8 cellular contexts compared by ENCODE assay signal in the genomic region with DNA sequence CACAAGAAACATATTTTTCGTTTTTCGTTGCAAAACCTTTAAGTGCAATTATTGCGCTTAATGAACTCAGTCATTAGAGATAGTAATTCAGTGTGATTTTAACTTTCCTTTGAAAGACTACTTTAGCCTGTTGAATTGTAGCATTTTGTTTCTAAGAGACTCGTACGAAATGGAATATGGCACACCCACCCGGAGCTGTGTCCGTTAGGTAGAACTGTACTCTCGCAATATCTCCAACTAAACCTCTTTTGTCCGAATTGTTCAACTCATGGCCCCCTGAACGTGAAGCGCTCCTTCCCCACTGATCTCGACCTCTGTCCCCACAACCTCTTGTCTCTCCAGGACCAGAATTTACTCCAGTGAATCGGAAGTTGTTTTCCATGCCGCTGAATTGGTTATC. TPM values are rescaled to one million over a fixed set of nuclear protein-coding genes. Genes with fewer than 3 reads are reported as not detected.
DNase-seq lines count a peak whose midpoint lies in the region; ATAC-seq, FAIRE-seq and TF ChIP-seq lines count a peak whose summit lies in the region.

No MANE protein-coding gene starts in this region.

- WGBS in A549 (ENCODE audit: missing lambda C conversion rate), result under 1% methylated on average over 14 of the region's 14 CpGs
- no CpG with 5 or more reads among the region's 14 CpGs for WGBS in iPS DF 6.9 (ENCODE audit: insufficient coverage, insufficient read length)

- peak overlapping the region; percentile 92 to 97 for H3K27ac ChIP-seq in A549
- H3K27ac ChIP-seq in astrocyte (ENCODE audit: low read depth, low read length), result peak overlapping the region; percentile 98
- no peak overlapping the region for H3K27ac ChIP-seq in iPS DF 6.9 (ENCODE audit: low read length)

- intact Hi-C loops in sciatic nerve (cut with DNase I), result no loop called here

- peaks cover 4% of the 10 kb centered on the region for H3K36me3 Mint-ChIP-seq in astrocyte (ENCODE audit: low read depth, unreplicated experiment)

- ATAC-seq in A549 (peak; percentile 44 to 48; a peak in 5 of 6 replicates), sciatic nerve (peak; percentile 16)

- peak overlapping the region; percentile 72 for H3K4me3 ChIP-seq in A549
- H3K4me3 ChIP-seq in NT2/D1 (ENCODE audit: insufficient read length, low read depth), result peak overlapping the region; percentile 90
- peak overlapping the region; percentile 98 for H3K4me3 ChIP-seq in astrocyte (ENCODE audit: insufficient read depth, low read depth, low read length)
- H3K4me3 ChIP-seq in iPS DF 6.9 (ENCODE audit: low read length), result peak overlapping the region; percentile 57

- peaks cover 37% of the 10 kb centered on the region for H4K20me1 ChIP-seq in astrocyte (ENCODE audit: insufficient read depth, low read length)

- no peak for TF ChIP-seq CTCF in A549 (IDR thresholded peaks at IDR 0.05)
- no peak for TF ChIP-seq CTCF in GM10248 (IDR thresholded peaks at IDR 0.05; ENCODE audit: control extremely low read depth, extremely low read depth, low read depth, missing control alignments)
- TF ChIP-seq CTCF in astrocyte (IDR thresholded peaks at IDR 0.05; ENCODE audit: insufficient read depth, low read depth, low read length), result no peak
- no peak for TF ChIP-seq CTCF in D721Med (IDR thresholded peaks at IDR 0.05; ENCODE audit: insufficient read depth, missing control alignments)

- peak overlapping the region; percentile 95 for H2AFZ ChIP-seq in astrocyte (ENCODE audit: low read depth, low read length)

- CTCF ChIA-PET in A549 (lab: Yijun Ruan, JAX) (interaction anchor here (0.5 to 1.4 kb wide), 4 partner anchors 29 to 235 kb away, joined by 3 to 5 read pairs (median 3); no protein-coding TSS in a partner anchor), GM10248 (lab: Yijun Ruan, JAX) (interaction anchor here (1.9 to 2.1 kb wide), 2 partner anchors 13 to 239 kb away, joined by 7 to 10 read pairs; no protein-coding TSS in a partner anchor)

- no peak for TF ChIP-seq RAD21 in A549 (conservative IDR thresholded peaks at IDR 0.05 in 1 of 2, IDR thresholded peaks at IDR 0.05 in 1 of 2)

- H3K27me3 ChIP-seq in NT2/D1 (ENCODE audit: insufficient read depth, insufficient read length), result no peaks in the 10 kb centered on the region
- H3K27me3 ChIP-seq in astrocyte (ENCODE audit: insufficient read depth, low read length), result no peaks in the 10 kb centered on the region
- no peaks in the 10 kb centered on the region for H3K27me3 ChIP-seq in iPS DF 6.9 (ENCODE audit: control insufficient read depth, insufficient read depth, low read length)

- H3K9me3 Mint-ChIP-seq in astrocyte (ENCODE audit: unreplicated experiment), result no peaks in the 10 kb centered on the region

- H3K36me3 ChIP-seq in NT2/D1 (ENCODE audit: insufficient read depth, insufficient read length, low read length) (peaks cover 15% of the 10 kb centered on the region), astrocyte (ENCODE audit: insufficient read depth, low read length) (no peaks in the 10 kb centered on the region), iPS DF 6.9 (ENCODE audit: control insufficient read depth, insufficient read depth, low read length) (no peaks in the 10 kb centered on the region)

- H3K4me1 ChIP-seq in A549, result peaks cover 31% of the 10 kb centered on the region
- H3K4me1 ChIP-seq in NT2/D1 (ENCODE audit: insufficient read depth, insufficient read length), result no peaks in the 10 kb centered on the region
- H3K4me1 ChIP-seq in astrocyte (ENCODE audit: insufficient read depth, low read length), result peaks cover 23% of the 10 kb centered on the region
- H3K4me1 ChIP-seq in iPS DF 6.9 (ENCODE audit: control insufficient read depth, insufficient read depth, low read length), result peaks cover 2% of the 10 kb centered on the region; the same call in 1 of the 2 replicates

- no peaks in the 10 kb centered on the region for H3K9me3 ChIP-seq in A549
- no peaks in the 10 kb centered on the region for H3K9me3 ChIP-seq in NT2/D1 (ENCODE audit: insufficient read depth, low read length)
- H3K9me3 ChIP-seq in astrocyte (ENCODE audit: insufficient read depth, low read depth, low read length), result no peaks in the 10 kb centered on the region
- H3K9me3 ChIP-seq in iPS DF 6.9 (ENCODE audit: control insufficient read depth, insufficient read depth, low read length), result no peaks in the 10 kb centered on the region

- H3K4me2 ChIP-seq in A549 (peak overlapping the region; percentile 80), astrocyte (ENCODE audit: low read length) (peak overlapping the region; percentile 92)

- H3K9ac ChIP-seq in NT2/D1 (ENCODE audit: insufficient read length, low read depth) (peak overlapping the region; percentile 88), astrocyte (ENCODE audit: low read length) (peak overlapping the region; percentile 98)

- DNase-seq in A549 (ENCODE audit: low read depth in 1 of 2, low spot score in 1 of 2) (peak; percentile 18 to 42), GM10248 (ENCODE audit: extremely low spot score) (peak; percentile 22), NT2/D1 (ENCODE audit: low read depth, low spot score) (no peak), astrocyte (ENCODE audit: low read depth) (peak; percentile 42), iPS DF 6.9 (ENCODE audit: low read depth, low spot score) (no peak), sciatic nerve (ENCODE audit: low spot score) (no peak), D721Med (ENCODE audit: insufficient read length, low spot score) (no peak), occipital lobe (lab: John Stamatoyannopoulos, UW) (no peak)

- peaks cover 11% of the 10 kb centered on the region for H3K4me1 Mint-ChIP-seq in astrocyte (ENCODE audit: low read depth, unreplicated experiment)

- peak overlapping the region; percentile 94 for H3K4me3 Mint-ChIP-seq in astrocyte (ENCODE audit: unreplicated experiment)

- H3K27ac Mint-ChIP-seq in astrocyte (ENCODE audit: unreplicated experiment), result peak overlapping the region; percentile 90

- FAIRE-seq in A549 (lab: Jason Lieb, UNC), result no peak
- FAIRE-seq in astrocyte (lab: Jason Lieb, UNC), result no peak
- no peak for FAIRE-seq in D721Med (lab: Jason Lieb, UNC)

- H3K79me2 ChIP-seq in astrocyte (ENCODE audit: insufficient read depth, low read length), result peaks cover 56% of the 10 kb centered on the region

- no peak for TF ChIP-seq EP300 in A549 (IDR thresholded peaks at IDR 0.05)

- POLR2A ChIA-PET in A549 (lab: Yijun Ruan, JAX) (interaction anchor here (0.9 to 2.5 kb wide), 7 partner anchors 16 to 608 kb away, joined by 4 to 19 read pairs (median 5); partner anchors contain the start of genes DHRS7, JKAMP, L3HYPDH and PPM1A), GM10248 (lab: Yijun Ruan, JAX) (interaction anchor here (0.9 kb wide), 2 partner anchors 91 to 156 kb away, joined by 3 to 9 read pairs; partner anchors contain the start of gene PPM1A)

- no peak for TF ChIP-seq POLR2A in A549 (IDR thresholded peaks at IDR 0.05; ENCODE audit: low read length)

- no peaks in the 10 kb centered on the region for H3K27me3 Mint-ChIP-seq in astrocyte (ENCODE audit: low read depth, unreplicated experiment)

TF ChIP-seq in A549, 52 proteins besides CTCF, POLR2A, EP300 and RAD21:
- no peak for TF ChIP-seq MAFK (IDR thresholded peaks at IDR 0.05; ENCODE audit: partially characterized antibody)
- TF ChIP-seq KDM5A (IDR thresholded peaks at IDR 0.05), result no peak
- no peak for TF ChIP-seq NFE2L2 (conservative IDR thresholded peaks at IDR 0.05; ENCODE audit: low read length)
- TF ChIP-seq ELK1 (IDR thresholded peaks at IDR 0.05; ENCODE audit: low read depth, low read length), result no peak
- TF ChIP-seq GATA3 (IDR thresholded peaks at IDR 0.05; ENCODE audit: borderline replicate concordance), result no peak
- TF ChIP-seq RNF2 (IDR thresholded peaks at IDR 0.05; ENCODE audit: borderline replicate concordance, low read depth), result no peak
- no peak for TF ChIP-seq HEYL (CRISPR knock-in tag; IDR thresholded peaks at IDR 0.05)
- no peak for TF ChIP-seq ESRRA (IDR thresholded peaks at IDR 0.05; ENCODE audit: borderline replicate concordance, low read length)
- TF ChIP-seq PHF8 (IDR thresholded peaks at IDR 0.05; ENCODE audit: borderline replicate concordance, low read depth), result no peak
- no peak for TF ChIP-seq ZFP36 (IDR thresholded peaks at IDR 0.05; ENCODE audit: borderline replicate concordance, partially characterized antibody)
- TF ChIP-seq CHD2 (IDR thresholded peaks at IDR 0.05; ENCODE audit: low read length, partially characterized antibody), result no peak
- TF ChIP-seq HDAC2 (IDR thresholded peaks at IDR 0.05), result no peak
- no peak for TF ChIP-seq RFX5 (IDR thresholded peaks at IDR 0.05)
- TF ChIP-seq HOXB5 (CRISPR knock-in tag; IDR thresholded peaks at IDR 0.05), result no peak
TF ChIP-seq in A549: peak in this region for 0.

RNA-seq across cellular contexts. Expression of gene PCNX4, which starts 0.8 kb away (rescaled TPM):
- polyA plus RNA-seq in A549 (2011; rRNA removed) (51.0 and 94.5 TPM in 2 replicates), A549 (2017; fragmentation: RNase III; extraction: RNeasy Plus Mini Kit Qiagen cat#74134 plus additional on column Dnase treatment) (24.2 to 26.0 TPM (median 24.4 TPM) in 3 replicates)
- 10.8 and 11.2 TPM in 2 replicates for polyA plus RNA-seq in A549 (2012; cell fraction: cytosol; rRNA removed)
- 23.3 and 23.9 TPM in 2 replicates for polyA plus RNA-seq in A549 (2012; cell fraction: nucleus; rRNA removed)
- 75.6 and 85.2 TPM in 2 replicates for polyA minus RNA-seq in A549 (2011; rRNA and poly(A)+ RNA removed)
- total RNA-seq in astrocyte (67.9 and 71.3 TPM in 2 replicates), sciatic nerve (55.4 TPM), occipital lobe (133 TPM)

Comparison
In these comparisons a context has a peak if more than half of its experiments do, and no peak if none do; other contexts are left out.
1. DNase-seq: peak in A549 (2 of 2), GM10248 (single experiment) and astrocyte (single experiment); none in NT2/D1 (single experiment), iPS DF 6.9 (single experiment), sciatic nerve (single experiment), D721Med (single experiment) and occipital lobe (single experiment).
2. Peak in every context shown above with its lines, with median percentiles within 50 percentile points of each other: H3K4me3 ChIP-seq.